Comparison of ENCODE assay signal across 11 cellular contexts in genomic region chr6:34233867-34234266, GRCh38. TPM values are rescaled to one million over a fixed set of nuclear protein-coding genes. Genes with fewer than 3 reads are reported as not detected.
A peak's percentile ranks its signal among the peaks of the same experiment; 100 is the strongest.
DNase-seq lines count a peak whose midpoint lies in the region; ATAC-seq and TF ChIP-seq lines count a peak whose summit lies in the region.
"Had no signal": no experiment of that assay in that cellular context is flagged by ENCODE, and none has a peak within 500 bp of the region (broad histone marks: within the 10 kb centered on the region; RNA-seq: fewer than 3 reads in every experiment).

No MANE protein-coding gene starts in this region.

- no peaks in the 10 kb centered on the region for H3K9me3 Mint-ChIP-seq in activated naive CD4-positive, alpha-beta T cell treated with anti-CD3 and anti-CD28 coated beads, Interleukin-2, amount 10 ng/mL, durations not matched to agents 7 days and 5 days
- H3K9me3 Mint-ChIP-seq in activated CD4-positive, alpha-beta memory T cell treated with anti-CD3 and anti-CD28 coated beads, Interleukin-2, amount 10 ng/mL, durations not matched to agents 7 days and 5 days, result no peaks in the 10 kb centered on the region

- no peak for TF ChIP-seq EP300 in stomach (IDR thresholded peaks at IDR 0.05)

- H3K4me1 ChIP-seq in stomach (peaks cover 22 to 30% (median 26%) of the 10 kb centered on the region in 4 donors), adrenal gland (replicated peaks in 1 of 2) (peaks cover 5 to 18% of the 10 kb centered on the region in 2 donors)

- no peaks in the 10 kb centered on the region for H3K27me3 Mint-ChIP-seq in activated naive CD4-positive, alpha-beta T cell treated with anti-CD3 and anti-CD28 coated beads, Interleukin-2, amount 10 ng/mL, durations not matched to agents 7 days and 5 days
- H3K27me3 Mint-ChIP-seq in activated CD4-positive, alpha-beta memory T cell treated with anti-CD3 and anti-CD28 coated beads, Interleukin-2, amount 10 ng/mL, durations not matched to agents 7 days and 5 days, result no peaks in the 10 kb centered on the region

- H3K36me3 ChIP-seq in stomach (no peaks in the 10 kb centered on the region), adrenal gland (replicated peaks in 1 of 2) (no peaks in the 10 kb centered on the region)

- peaks cover 21% of the 10 kb centered on the region for H3K4me1 Mint-ChIP-seq in activated naive CD4-positive, alpha-beta T cell treated with anti-CD3 and anti-CD28 coated beads, Interleukin-2, amount 10 ng/mL, durations not matched to agents 7 days and 5 days
- peaks cover 22% of the 10 kb centered on the region for H3K4me1 Mint-ChIP-seq in activated CD4-positive, alpha-beta memory T cell treated with anti-CD3 and anti-CD28 coated beads, Interleukin-2, amount 10 ng/mL, durations not matched to agents 7 days and 5 days

- no peak for TF ChIP-seq CTCF in stomach (IDR thresholded peaks at IDR 0.05)
- TF ChIP-seq CTCF in adrenal gland (IDR thresholded peaks at IDR 0.05), result no peak

- POLR2A ChIA-PET in activated CD4-positive, alpha-beta memory T cell treated with anti-CD3 and anti-CD28 coated beads, Interleukin-2, amount 10 ng/mL, durations not matched to agents 7 days and 5 days (lab: Charles Lee), result interaction anchor here (1.0 to 2.8 kb wide), 2 partner anchors 10 to 181 kb away, joined by 4 to 16 read pairs; no protein-coding TSS in a partner anchor

- H3K27ac ChIP-seq in stomach (peak overlapping the region in 3 of 5 donors; percentile 91 to 94 (median 93)), adrenal gland (no peak overlapping the region)

- no peak overlapping the region for H3K4me3 ChIP-seq in stomach
- H3K4me3 ChIP-seq in adrenal gland, result no peak overlapping the region

- peaks cover 7% of the 10 kb centered on the region for H3K36me3 Mint-ChIP-seq in activated naive CD4-positive, alpha-beta T cell treated with anti-CD3 and anti-CD28 coated beads, Interleukin-2, amount 10 ng/mL, durations not matched to agents 7 days and 5 days
- peaks cover 14% of the 10 kb centered on the region for H3K36me3 Mint-ChIP-seq in activated CD4-positive, alpha-beta memory T cell treated with anti-CD3 and anti-CD28 coated beads, Interleukin-2, amount 10 ng/mL, durations not matched to agents 7 days and 5 days (ENCODE audit: low read depth)

- ATAC-seq in GM19463 (IDR thresholded peaks at IDR 0.05; ENCODE audit: unreplicated experiment), result no peak

- DNase-seq in activated naive CD4-positive, alpha-beta T cell treated with anti-CD3 and anti-CD28 coated beads, Interleukin-2, amount 10 ng/mL, durations not matched to agents 7 days and 5 days, result no peak
- DNase-seq in activated naive CD4-positive, alpha-beta T cell treated with Interleukin-2 at 50 U/mL for 16 hours, result no peak
- no peak for DNase-seq in activated CD4-positive, alpha-beta memory T cell treated with anti-CD3 and anti-CD28 coated beads, Interleukin-2, amount 10 ng/mL, durations not matched to agents 7 days and 5 days
- DNase-seq in islet precursor cell (peak; percentile 46), stomach (no peak), adrenal gland (no peak), NCI-H1105 (lab: John Stamatoyannopoulos, UW) (no peak)
- DNase-seq: NCI-H1417 treated with DMSO at 0.1 percent for 48 hours, NCI-H524 treated with DMSO at 0.1 percent for 48 hours, SIG-M5 had no signal

- H3K9me3 ChIP-seq in stomach, result no peaks in the 10 kb centered on the region
- H3K9me3 ChIP-seq in adrenal gland (replicated peaks in 1 of 3), result no peaks in the 10 kb centered on the region

- peak overlapping the region; percentile 53 for H3K4me3 Mint-ChIP-seq in activated naive CD4-positive, alpha-beta T cell treated with anti-CD3 and anti-CD28 coated beads, Interleukin-2, amount 10 ng/mL, durations not matched to agents 7 days and 5 days
- no peak overlapping the region for H3K4me3 Mint-ChIP-seq in activated CD4-positive, alpha-beta memory T cell treated with anti-CD3 and anti-CD28 coated beads, Interleukin-2, amount 10 ng/mL, durations not matched to agents 7 days and 5 days

- H3K27me3 ChIP-seq in stomach (no peaks in the 10 kb centered on the region), adrenal gland (no peaks in the 10 kb centered on the region)

- CTCF ChIA-PET in activated naive CD4-positive, alpha-beta T cell treated with anti-CD3 and anti-CD28 coated beads, Interleukin-2, amount 10 ng/mL, durations not matched to agents 7 days and 5 days (lab: Charles Lee), result no interaction called here
- CTCF ChIA-PET in activated CD4-positive, alpha-beta memory T cell treated with anti-CD3 and anti-CD28 coated beads, Interleukin-2, amount 10 ng/mL, durations not matched to agents 7 days and 5 days (lab: Charles Lee), result interaction anchor here (0.9 to 1.4 kb wide), 2 partner anchors 15 to 70 kb away, joined by 3 to 5 read pairs; partner anchors contain the start of gene SMIM29

- 90 to 94% (median 91%) methylated on average over 7 of the region's 7 CpGs for WGBS in stomach, 5 donors
- 84 to 88% (median 86%) methylated on average over 7 of the region's 7 CpGs for WGBS in adrenal gland, 4 donors

- intact Hi-C loops in stomach (cut with DNase I; ENCODE audit: low total_unique reads) (no loop called here), adrenal gland (cut with DNase I) (loop anchor here in 1 of 2 donors (5.0 kb wide), 1 partner anchor 37 kb away; no protein-coding TSS in a partner anchor)

- H3K27ac Mint-ChIP-seq in activated naive CD4-positive, alpha-beta T cell treated with anti-CD3 and anti-CD28 coated beads, Interleukin-2, amount 10 ng/mL, durations not matched to agents 7 days and 5 days, result peak overlapping the region; percentile 83
- H3K27ac Mint-ChIP-seq in activated CD4-positive, alpha-beta memory T cell treated with anti-CD3 and anti-CD28 coated beads, Interleukin-2, amount 10 ng/mL, durations not matched to agents 7 days and 5 days, result peak overlapping the region; percentile 2

- TF ChIP-seq POLR2A in stomach (IDR thresholded peaks at IDR 0.05) (no peak), adrenal gland (IDR thresholded peaks at IDR 0.05) (no peak)

RNA-seq across cellular contexts. Expression of gene HMGA1, which starts 2.8 kb away (rescaled TPM):
- total RNA-seq in activated CD4-positive, alpha-beta memory T cell treated with anti-CD3 and anti-CD28 coated beads, Interleukin-2, amount 10 ng/mL, durations not matched to agents 7 days and 5 days, result 100 to 1,000 TPM; 269 to 282 TPM
- total RNA-seq in stomach (100 to 1,000 TPM in 1 of 5 donors, 10 to 100 TPM in 3, 1 to 10 TPM in 1; 9.3 to 106 (median 33.6) TPM), adrenal gland (10 to 100 TPM in 6 of 8 donors, 1 to 10 TPM in 2; 3.6 to 27.0 (median 12.7) TPM)
- polyA plus RNA-seq in stomach (100 to 1,000 TPM in 1 of 3 donors, 10 to 100 TPM in 2; 91.4 to 114 (median 92.6) TPM), adrenal gland (10 to 100 TPM in 1 of 3 donors, 1 to 10 TPM in 2; 6.6 to 13.3 (median 7.1) TPM)

RNA-seq across cellular contexts. Expression of gene SMIM29, which starts 14.9 kb away (rescaled TPM):
- total RNA-seq in activated CD4-positive, alpha-beta memory T cell treated with anti-CD3 and anti-CD28 coated beads, Interleukin-2, amount 10 ng/mL, durations not matched to agents 7 days and 5 days, result 10 to 100 TPM; 38.3 to 38.4 TPM
- total RNA-seq in stomach (10 to 100 TPM in 2 of 5 donors, 1 to 10 TPM in 3; 2.8 to 49.1 (median 5.3) TPM), adrenal gland (10 to 100 TPM; 21.5 to 53.7 (median 33.2) TPM)
- polyA plus RNA-seq in stomach (10 to 100 TPM; 30.4 to 41.5 (median 32.1) TPM), adrenal gland (100 to 1,000 TPM in 2 of 3 donors, 1 to 10 TPM in 1; 9.7 to 122 (median 109) TPM)

Comparison
In these comparisons a context has a peak if more than half of its experiments do, and no peak if none do; other contexts are left out.
1. H3K27ac ChIP-seq: peak in stomach (3 of 5); none in adrenal gland (0 of 5).